Comparison of ENCODE assay signal across 2 cellular contexts in genomic region chr6:135235716-135236115, GRCh38.
TF ChIP-seq lines count a peak whose summit lies in the region.

No MANE protein-coding gene starts in this region.

TF ChIP-seq in GM23338, 12 proteins besides CTCF, POLR2A, EP300 and RAD21:
- TF ChIP-seq EZH2 (IDR thresholded peaks at IDR 0.05; ENCODE audit: low read depth, unreplicated experiment) (no peak), ZNF331 (CRISPR knock-in tag; IDR thresholded peaks at IDR 0.05; ENCODE audit: low read depth) (no peak), POLR2AphosphoS5 (IDR thresholded peaks at IDR 0.05; ENCODE audit: low read depth) (no peak), NANOG (IDR thresholded peaks at IDR 0.05; ENCODE audit: borderline replicate concordance) (no peak), CREB1 (CRISPR knock-in tag; IDR thresholded peaks at IDR 0.05; ENCODE audit: low read depth) (no peak), JUNB (IDR thresholded peaks at IDR 0.05; ENCODE audit: unreplicated experiment) (no peak), ZNF114 (CRISPR knock-in tag; IDR thresholded peaks at IDR 0.05) (no peak), ZNF462 (CRISPR knock-in tag; IDR thresholded peaks at IDR 0.05) (no peak), EZH2phosphoT487 (IDR thresholded peaks at IDR 0.05; ENCODE audit: unreplicated experiment) (no peak), STAT1 (IDR thresholded peaks at IDR 0.05; ENCODE audit: unreplicated experiment) (no peak)
- TF ChIP-seq, protein P1, sequence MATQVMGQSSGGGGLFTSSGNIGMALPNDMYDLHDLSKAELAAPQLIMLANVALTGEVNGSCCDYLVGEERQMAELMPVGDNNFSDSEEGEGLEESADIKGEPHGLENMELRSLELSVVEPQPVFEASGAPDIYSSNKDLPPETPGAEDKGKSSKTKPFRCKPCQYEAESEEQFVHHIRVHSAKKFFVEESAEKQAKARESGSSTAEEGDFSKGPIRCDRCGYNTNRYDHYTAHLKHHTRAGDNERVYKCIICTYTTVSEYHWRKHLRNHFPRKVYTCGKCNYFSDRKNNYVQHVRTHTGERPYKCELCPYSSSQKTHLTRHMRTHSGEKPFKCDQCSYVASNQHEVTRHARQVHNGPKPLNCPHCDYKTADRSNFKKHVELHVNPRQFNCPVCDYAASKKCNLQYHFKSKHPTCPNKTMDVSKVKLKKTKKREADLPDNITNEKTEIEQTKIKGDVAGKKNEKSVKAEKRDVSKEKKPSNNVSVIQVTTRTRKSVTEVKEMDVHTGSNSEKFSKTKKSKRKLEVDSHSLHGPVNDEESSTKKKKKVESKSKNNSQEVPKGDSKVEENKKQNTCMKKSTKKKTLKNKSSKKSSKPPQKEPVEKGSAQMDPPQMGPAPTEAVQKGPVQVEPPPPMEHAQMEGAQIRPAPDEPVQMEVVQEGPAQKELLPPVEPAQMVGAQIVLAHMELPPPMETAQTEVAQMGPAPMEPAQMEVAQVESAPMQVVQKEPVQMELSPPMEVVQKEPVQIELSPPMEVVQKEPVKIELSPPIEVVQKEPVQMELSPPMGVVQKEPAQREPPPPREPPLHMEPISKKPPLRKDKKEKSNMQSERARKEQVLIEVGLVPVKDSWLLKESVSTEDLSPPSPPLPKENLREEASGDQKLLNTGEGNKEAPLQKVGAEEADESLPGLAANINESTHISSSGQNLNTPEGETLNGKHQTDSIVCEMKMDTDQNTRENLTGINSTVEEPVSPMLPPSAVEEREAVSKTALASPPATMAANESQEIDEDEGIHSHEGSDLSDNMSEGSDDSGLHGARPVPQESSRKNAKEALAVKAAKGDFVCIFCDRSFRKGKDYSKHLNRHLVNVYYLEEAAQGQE (IDR thresholded peaks at IDR 0.05; ENCODE audit: unreplicated experiment): no peak
- TF ChIP-seq, protein P2, sequence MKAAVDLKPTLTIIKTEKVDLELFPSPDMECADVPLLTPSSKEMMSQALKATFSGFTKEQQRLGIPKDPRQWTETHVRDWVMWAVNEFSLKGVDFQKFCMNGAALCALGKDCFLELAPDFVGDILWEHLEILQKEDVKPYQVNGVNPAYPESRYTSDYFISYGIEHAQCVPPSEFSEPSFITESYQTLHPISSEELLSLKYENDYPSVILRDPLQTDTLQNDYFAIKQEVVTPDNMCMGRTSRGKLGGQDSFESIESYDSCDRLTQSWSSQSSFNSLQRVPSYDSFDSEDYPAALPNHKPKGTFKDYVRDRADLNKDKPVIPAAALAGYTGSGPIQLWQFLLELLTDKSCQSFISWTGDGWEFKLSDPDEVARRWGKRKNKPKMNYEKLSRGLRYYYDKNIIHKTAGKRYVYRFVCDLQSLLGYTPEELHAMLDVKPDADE (IDR thresholded peaks at IDR 0.05): no peak

TF ChIP-seq in K562, 482 proteins besides CTCF, POLR2A, EP300 and RAD21:
- TF ChIP-seq RUNX1 (IDR thresholded peaks at IDR 0.05; ENCODE audit: low read depth): no peak
- peak; percentile 55; the same call in 1 of the 2 replicates for TF ChIP-seq SPI1 (IDR thresholded peaks at IDR 0.05; ENCODE audit: borderline replicate concordance, low read depth, low read length)
- 0 out of 2 replicates have a peak, but pooled peaks have one; percentile 7 for TF ChIP-seq ZNF316 (IDR thresholded peaks at IDR 0.05)
- no peak for TF ChIP-seq SAFB2 (IDR thresholded peaks at IDR 0.05; ENCODE audit: borderline replicate concordance, low read depth, low read length, severe bottlenecking)
- no peak for TF ChIP-seq MYC (IDR thresholded peaks at IDR 0.05; ENCODE audit: low read depth, low read length)
- no peak for TF ChIP-seq MYC (CRISPR knock-in tag; IDR thresholded peaks at IDR 0.05; ENCODE audit: borderline replicate concordance, low read depth)
- TF ChIP-seq ZNF592 (IDR thresholded peaks at IDR 0.05): 0 out of 2 replicates have a peak, but pooled peaks have one; percentile 21
- peak; percentile 16; the same call in 1 of the 2 replicates for TF ChIP-seq L3MBTL2 (IDR thresholded peaks at IDR 0.05)
TF ChIP-seq in K562: peak in this region for 4.
